8 cellular contexts compared by ENCODE assay signal in genomic region chr6:27250277-27250954, GRCh38. TPM values are rescaled to one million over a fixed set of nuclear protein-coding genes. Genes with fewer than 3 reads are reported as not detected.
DNase-seq lines count a peak whose midpoint lies in the region; ATAC-seq and TF ChIP-seq lines count a peak whose summit lies in the region.

No MANE protein-coding gene starts in this region.

- no peaks in the 10 kb centered on the region for H3K36me3 ChIP-seq in lower lobe of right lung
- H3K36me3 ChIP-seq in transverse colon: no peaks in the 10 kb centered on the region

- no peak for TF ChIP-seq EP300 in transverse colon (IDR thresholded peaks at IDR 0.05; ENCODE audit: low read depth)

- TF ChIP-seq POLR2A in transverse colon (IDR thresholded peaks at IDR 0.05): no peak

- H3K4me1 ChIP-seq in lower lobe of right lung (peaks cover 4% of the 10 kb centered on the region), transverse colon (peaks cover 4 to 16% (median 11%) of the 10 kb centered on the region in 4 donors)

- H3K27ac ChIP-seq in lower lobe of right lung (peak overlapping the region; percentile 87), transverse colon (peak overlapping the region; percentile 89 to 94 (median 94))

- H3K9me3 ChIP-seq in lower lobe of right lung (no peaks in the 10 kb centered on the region), transverse colon (no peaks in the 10 kb centered on the region)

- no peaks in the 10 kb centered on the region for H3K9me3 Mint-ChIP-seq in activated naive CD4-positive, alpha-beta T cell treated with anti-CD3 and anti-CD28 coated beads, Interleukin-2, amount 50 U/mL, for 24 hours

- H3K4me1 Mint-ChIP-seq in activated naive CD4-positive, alpha-beta T cell treated with anti-CD3 and anti-CD28 coated beads, Interleukin-2, amount 50 U/mL, for 24 hours: peaks cover 7% of the 10 kb centered on the region

- ATAC-seq in lower lobe of right lung: peak in 1 of 2 donors; percentile 2

- no peak for TF ChIP-seq CTCF in astrocyte of the cerebellum (IDR thresholded peaks at IDR 0.05; ENCODE audit: low read depth, low read length, missing control alignments)
- no peak for TF ChIP-seq CTCF in lower lobe of right lung (IDR thresholded peaks at IDR 0.05)
- no peak for TF ChIP-seq CTCF in transverse colon (IDR thresholded peaks at IDR 0.05)

- intact Hi-C loops in lower lobe of right lung (cut with DNase I) (no loop called here), transverse colon (cut with DNase I; ENCODE audit: low total_unique reads) (no loop called here)

- 7% methylated on average over 21 of the region's 21 CpGs; no CpG with 5 or more reads in 1 of the 2 donors for whole genome bisulfite sequencing in transverse colon (ENCODE audit: low coverage in 1 of 2), 2 donors

- DNase-seq in activated naive CD4-positive, alpha-beta T cell treated with Interleukin-2 at 50 U/mL for 16 hours: no peak
- DNase-seq in astrocyte of the cerebellum (ENCODE audit: low read depth) (no peak), lower lobe of right lung (no peak), transverse colon (no peak), CD1c-positive myeloid dendritic cell (ENCODE audit: extremely low spot score) (no peak), COLO829 (ENCODE audit: low spot score) (no peak), NCI-H128 (lab: John Stamatoyannopoulos, UW; ENCODE audit: unreplicated experiment) (no peak)

- H3K4me3 ChIP-seq in astrocyte of the cerebellum (ENCODE audit: low read depth, low read length) (peak overlapping the region; percentile 48), lower lobe of right lung (peak overlapping the region; percentile 62), transverse colon (peak overlapping the region; percentile 48 to 72 (median 65))

- in situ Hi-C loops in astrocyte of the cerebellum (cut with HindIII; ENCODE audit: low sequenced_read_pairs): no loop called here
- in situ Hi-C loops in transverse colon (cut with MboI; ENCODE audit: low pct_ligation_motif_present in 1 of 4, low pct_unique_long_range_greater_than_20kb in 1 of 4, low sequenced_read_pairs in 3 of 4): no loop called here

- H3K36me3 Mint-ChIP-seq in activated naive CD4-positive, alpha-beta T cell treated with anti-CD3 and anti-CD28 coated beads, Interleukin-2, amount 50 U/mL, for 24 hours: no peaks in the 10 kb centered on the region

- H3K4me3 Mint-ChIP-seq in activated naive CD4-positive, alpha-beta T cell treated with anti-CD3 and anti-CD28 coated beads, Interleukin-2, amount 50 U/mL, for 24 hours: peak overlapping the region; percentile 80

- H3K27ac Mint-ChIP-seq in activated naive CD4-positive, alpha-beta T cell treated with anti-CD3 and anti-CD28 coated beads, Interleukin-2, amount 50 U/mL, for 24 hours: no peak overlapping the region

- peaks cover 70% of the 10 kb centered on the region for H3K27me3 ChIP-seq in lower lobe of right lung (ENCODE audit: low read depth)
- H3K27me3 ChIP-seq in transverse colon: peaks cover 83% of the 10 kb centered on the region

- peaks cover 41% of the 10 kb centered on the region for H3K27me3 Mint-ChIP-seq in activated naive CD4-positive, alpha-beta T cell treated with anti-CD3 and anti-CD28 coated beads, Interleukin-2, amount 50 U/mL, for 24 hours

RNA-seq across cellular contexts. Expression of gene PRSS16, which starts 2.9 kb away (rescaled TPM):
- total RNA-seq in lower lobe of right lung (13.4 TPM), transverse colon (10 to 100 TPM in 3 of 4 donors, 1 to 10 TPM in 1; 9.0 to 34.5 (median 18.8) TPM)
